22 cellular contexts compared by ENCODE assay signal in the genomic region with DNA sequence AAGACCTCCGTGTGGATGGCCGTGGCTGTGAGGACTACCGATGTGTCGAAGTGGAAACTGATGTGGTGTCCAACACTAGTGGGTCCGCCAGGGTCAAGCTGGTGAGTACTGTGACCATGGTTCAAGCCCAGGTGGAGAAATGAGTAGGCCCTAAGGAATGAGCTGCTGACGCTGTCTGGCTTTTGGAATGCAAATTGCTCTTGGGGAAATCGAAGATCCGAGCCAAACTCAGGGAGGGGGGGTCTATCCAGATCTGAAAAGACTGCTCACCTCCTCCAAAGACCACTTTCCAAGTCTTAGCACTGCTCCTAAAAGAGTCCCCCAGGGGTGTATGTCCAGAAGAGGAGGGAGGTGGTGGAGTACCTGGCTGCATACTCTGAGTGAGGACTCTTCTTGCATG. TPM values are rescaled to one million over a fixed set of nuclear protein-coding genes. Genes with fewer than 3 reads are reported as not detected.
"Had no signal": no experiment of that assay in that cellular context is flagged by ENCODE, and none has a peak within 500 bp of the region (broad histone marks: within the 10 kb centered on the region; RNA-seq: fewer than 3 reads in every experiment).

No MANE protein-coding gene starts in this region.

- H3K27ac ChIP-seq: coronary artery, parathyroid adenoma, prostate gland, right lobe of liver, spleen, thoracic aorta, transverse colon had no signal

- H3K9me3 ChIP-seq: heart right ventricle, prostate gland, right lobe of liver, spleen, thoracic aorta, transverse colon had no signal

- H3K36me3 ChIP-seq: prostate gland, thoracic aorta, transverse colon had no signal

- H3K4me3 Mint-ChIP-seq: immature natural killer cell; naive thymus-derived CD4-positive, alpha-beta T cell; nephron progenitor cell; stimulated activated memory B cell treated with anti-CD40 and anti-IgM and Interleukin-4, amounts not matched to agents 10 μg/mL and 1 μg/mL and 100 μg/mL, for 72 hours; stimulated activated naive CD8-positive, alpha-beta T cell treated with anti-CD3 and anti-CD28 coated beads, Interleukin-15, Interleukin-2, amounts not matched to agents 100 ng/mL and 50 ng/mL, for 24 hours had no signal

- H3K4me3 ChIP-seq: coronary artery, dorsolateral prefrontal cortex, heart right ventricle, prostate gland, right lobe of liver, spleen, thoracic aorta, transverse colon had no signal

- FAIRE-seq: endometrium, frontal cortex, keratinocyte had no signal

- H3K4me1 ChIP-seq: prostate gland had no signal

- H2AFZ ChIP-seq: parathyroid adenoma had no signal

- H3K27me3 ChIP-seq: dorsolateral prefrontal cortex, heart right ventricle, right lobe of liver, spleen, transverse colon had no signal

- H3K9ac ChIP-seq: parathyroid adenoma had no signal

- DNase-seq: effector CD8-positive, alpha-beta T cell; heart right ventricle; immature natural killer cell; naive thymus-derived CD4-positive, alpha-beta T cell; nephron progenitor cell; right lobe of liver; spleen; stimulated activated CD4-positive, alpha-beta T cell treated with anti-CD3 and anti-CD28 coated beads, Interleukin-15, amount 100 ng/mL, for 24 hours; stimulated activated CD4-positive, alpha-beta T cell treated with anti-CD3 and anti-CD28 coated beads, Interleukin-1b, Interleukin-23, amount 100 ng/mL, for 48 hours; stimulated activated CD4-positive, alpha-beta T cell treated with anti-CD3 and anti-CD28 coated beads, Interleukin-4, amount 100 ng/mL, for 24 hours; transverse colon had no signal

- H3K27ac Mint-ChIP-seq: immature natural killer cell; naive thymus-derived CD4-positive, alpha-beta T cell; nephron progenitor cell; stimulated activated memory B cell treated with anti-CD40 and anti-IgM and Interleukin-4, amounts not matched to agents 10 μg/mL and 1 μg/mL and 100 μg/mL, for 72 hours; stimulated activated naive CD8-positive, alpha-beta T cell treated with anti-CD3 and anti-CD28 coated beads, Interleukin-15, Interleukin-2, amounts not matched to agents 100 ng/mL and 50 ng/mL, for 24 hours had no signal

- H3K27me3 Mint-ChIP-seq: naive thymus-derived CD4-positive, alpha-beta T cell; stimulated activated memory B cell treated with anti-CD40 and anti-IgM and Interleukin-4, amounts not matched to agents 10 μg/mL and 1 μg/mL and 100 μg/mL, for 72 hours; stimulated activated naive CD8-positive, alpha-beta T cell treated with anti-CD3 and anti-CD28 coated beads, Interleukin-15, Interleukin-2, amounts not matched to agents 100 ng/mL and 50 ng/mL, for 24 hours had no signal

- ATAC-seq: esophagus mucosa; naive thymus-derived CD4-positive, alpha-beta T cell; stimulated activated memory B cell treated with anti-CD40 and anti-IgM and Interleukin-4, amounts not matched to agents 10 μg/mL and 1 μg/mL and 100 μg/mL, for 72 hours had no signal

- H3K9me3 Mint-ChIP-seq: immature natural killer cell; naive thymus-derived CD4-positive, alpha-beta T cell; stimulated activated memory B cell treated with anti-CD40 and anti-IgM and Interleukin-4, amounts not matched to agents 10 μg/mL and 1 μg/mL and 100 μg/mL, for 72 hours; stimulated activated naive CD8-positive, alpha-beta T cell treated with anti-CD3 and anti-CD28 coated beads, Interleukin-15, Interleukin-2, amounts not matched to agents 100 ng/mL and 50 ng/mL, for 24 hours had no signal

RNA-seq across cellular contexts. Expression of a gene that starts 37.0 kb away (rescaled TPM):
- polyA plus RNA-seq: keratinocyte; naive thymus-derived CD4-positive, alpha-beta T cell had no signal
